ENCODE assay signal across 16 cellular contexts in the genomic region with DNA sequence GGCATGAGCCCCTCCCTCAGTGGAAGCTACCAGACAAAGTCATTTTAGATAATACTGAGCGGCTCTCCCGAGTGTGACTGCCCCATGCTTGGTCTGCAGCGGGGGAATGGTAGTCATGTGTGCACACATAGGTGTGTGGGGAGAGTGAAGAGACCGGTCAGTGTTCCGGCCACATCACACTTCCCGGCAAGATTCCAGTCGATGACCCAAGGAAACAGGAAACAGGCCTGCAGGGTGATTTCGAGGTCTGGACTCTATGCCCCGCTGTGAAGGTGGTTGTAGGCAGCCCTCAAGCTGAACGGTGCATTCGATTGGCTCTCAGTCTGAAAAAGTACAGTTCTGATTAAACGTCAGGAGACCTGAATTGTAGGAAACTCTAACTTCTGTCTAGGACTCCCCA.
"Had no signal": no experiment of that assay in that cellular context is flagged by ENCODE, and none has a peak within 500 bp of the region (broad histone marks: within the 10 kb centered on the region; RNA-seq: fewer than 3 reads in every experiment).

No MANE protein-coding gene starts in this region.

- H3K9me3 Mint-ChIP-seq: activated CD4-positive, alpha-beta memory T cell treated with anti-CD3 and anti-CD28 coated beads, Interleukin-2, amount 10 ng/mL, durations not matched to agents 7 days and 5 days; activated naive CD4-positive, alpha-beta T cell treated with anti-CD3 and anti-CD28 coated beads for 36 hours; central memory CD8-positive, alpha-beta T cell; natural killer cell treated with Interleukin-12 subunit alpha and Interleukin-12 subunit beta and Interleukin-15 and Interleukin-18, amount 100 ng/mL, for 72 hours had no signal

- H3K36me3 Mint-ChIP-seq: activated CD8-positive, alpha-beta memory T cell treated with anti-CD3 and anti-CD28 coated beads, Interleukin-2, amount 10 ng/mL, durations not matched to agents 7 days and 5 days; natural killer cell treated with Interleukin-12 subunit alpha and Interleukin-12 subunit beta and Interleukin-15 and Interleukin-18, amount 100 ng/mL, for 72 hours had no signal

- H3K4me3 ChIP-seq: coronary artery, esophagus squamous epithelium, tibial nerve had no signal

- H3K4me3 Mint-ChIP-seq: activated CD4-positive, alpha-beta memory T cell treated with anti-CD3 and anti-CD28 coated beads, Interleukin-2, amount 10 ng/mL, durations not matched to agents 7 days and 5 days; activated CD8-positive, alpha-beta memory T cell treated with anti-CD3 and anti-CD28 coated beads, Interleukin-2, amount 10 ng/mL, durations not matched to agents 7 days and 5 days; activated naive CD4-positive, alpha-beta T cell treated with anti-CD3 and anti-CD28 coated beads for 36 hours; central memory CD8-positive, alpha-beta T cell; natural killer cell treated with Interleukin-12 subunit alpha and Interleukin-12 subunit beta and Interleukin-15 and Interleukin-18, amount 100 ng/mL, for 72 hours had no signal

- DNase-seq: activated CD4-positive, alpha-beta memory T cell treated with anti-CD3 and anti-CD28 coated beads, Interleukin-2, amount 10 ng/mL, durations not matched to agents 7 days and 5 days; activated CD4-positive, alpha-beta T cell treated with anti-CD3 and anti-CD28 coated beads for 48 hours; activated CD4-positive, CD25-positive, alpha-beta regulatory T cell; activated CD8-positive, alpha-beta memory T cell treated with anti-CD3 and anti-CD28 coated beads, Interleukin-2, amount 10 ng/mL, durations not matched to agents 7 days and 5 days; activated naive CD4-positive, alpha-beta T cell treated with anti-CD3 and anti-CD28 coated beads for 36 hours; anterior cingulate cortex; effector CD8-positive, alpha-beta T cell; esophagus squamous epithelium; nucleus accumbens; posterior cingulate gyrus; stimulated activated CD8-positive, alpha-beta memory T cell treated with anti-CD3 and anti-CD28 coated beads, Interleukin-4, amount 100 ng/mL, for 48 hours; stimulated activated naive CD4-positive, alpha-beta T cell treated with Interleukin-2 at 50 U/mL for 16 hours had no signal

- H3K4me1 Mint-ChIP-seq: activated CD8-positive, alpha-beta memory T cell treated with anti-CD3 and anti-CD28 coated beads, Interleukin-2, amount 10 ng/mL, durations not matched to agents 7 days and 5 days had no signal

- H3K9me3 ChIP-seq: esophagus squamous epithelium had no signal

- H3K27ac ChIP-seq: coronary artery, tibial nerve had no signal

- H3K27me3 ChIP-seq: esophagus squamous epithelium, tibial nerve had no signal

- H3K27ac Mint-ChIP-seq: activated CD4-positive, alpha-beta memory T cell treated with anti-CD3 and anti-CD28 coated beads, Interleukin-2, amount 10 ng/mL, durations not matched to agents 7 days and 5 days; activated CD8-positive, alpha-beta memory T cell treated with anti-CD3 and anti-CD28 coated beads, Interleukin-2, amount 10 ng/mL, durations not matched to agents 7 days and 5 days; activated naive CD4-positive, alpha-beta T cell treated with anti-CD3 and anti-CD28 coated beads for 36 hours; natural killer cell treated with Interleukin-12 subunit alpha and Interleukin-12 subunit beta and Interleukin-15 and Interleukin-18, amount 100 ng/mL, for 72 hours had no signal

- H3K36me3 ChIP-seq: esophagus squamous epithelium, tibial nerve had no signal

- ATAC-seq: activated CD8-positive, alpha-beta memory T cell treated with anti-CD3 and anti-CD28 coated beads, Interleukin-2, amount 10 ng/mL, durations not matched to agents 7 days and 5 days had no signal
